In the genomic region with DNA sequence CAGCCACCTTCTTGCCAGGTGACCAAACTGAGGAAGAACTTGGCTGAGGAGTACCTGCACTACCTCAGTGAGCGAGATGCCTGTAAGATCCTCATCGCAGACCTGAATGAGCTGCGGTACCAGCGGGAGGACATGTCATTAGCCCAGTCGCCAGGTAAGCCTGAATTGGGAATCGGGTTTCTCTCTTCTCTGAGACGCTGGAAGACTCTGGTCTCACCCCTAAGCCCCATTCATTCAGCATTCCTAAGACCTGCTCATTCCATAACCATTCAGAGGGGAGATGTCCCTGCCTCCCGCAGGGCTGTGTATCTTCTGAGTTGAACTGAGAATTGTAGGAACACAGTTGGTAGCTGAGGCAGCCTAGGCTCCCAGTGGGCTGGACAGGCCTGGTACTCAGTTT, we compare ENCODE assay signal across 18 cellular contexts. TPM values are rescaled to one million over a fixed set of nuclear protein-coding genes. Genes with fewer than 3 reads are reported as not detected.
DNase-seq lines count a peak whose midpoint lies in the region; ATAC-seq and TF ChIP-seq lines count a peak whose summit lies in the region.
"Had no signal": no experiment of that assay in that cellular context is flagged by ENCODE, and none has a peak within 500 bp of the region (broad histone marks: within the 10 kb centered on the region; RNA-seq: fewer than 3 reads in every experiment).

No MANE protein-coding gene starts in this region.

- WGBS in IMR-90 (ENCODE audit: extremely low coverage in 2 of 2, insufficient read length in 1 of 2), 2 experiments, result 87% methylated on average over 4 of the region's 8 CpGs; no CpG with 5 or more reads in 1 of the 2 experiments
- 85 to 94% methylated on average over 4 to 8 of the region's 8 CpGs for WGBS in endodermal cell (ENCODE audit: insufficient coverage in 1 of 2, insufficient read length in 1 of 2), 2 experiments

- H4K8ac ChIP-seq in IMR-90 (ENCODE audit: low read depth in 2 of 2, low read length in 2 of 2), result no peak overlapping the region

- DNase-seq in IMR-90, result no peak
- peak; percentile 57 for DNase-seq in endodermal cell
- no peak for DNase-seq in stimulated activated effector memory CD8-positive, alpha-beta T cell treated with anti-CD3 and anti-CD28 coated beads, Interleukin-12 subunit alpha, Interleukin-12 subunit beta, amount 100 ng/mL, for 72 hours (ENCODE audit: low spot score in 2 of 2)
- DNase-seq: BE2C; CD4-positive, CD25-positive, alpha-beta regulatory T cell; COR-L47; DMS79; H9; MV-4-11; NCI-H1105 treated with DMSO at 0.1 percent for 48 hours; NCI-H2081; NCI-H446 treated with DMSO at 0.1 percent for 48 hours; NCI-H526 treated with DMSO at 0.1 percent for 48 hours had no signal

- H3K27me3 ChIP-seq in IMR-90 (ENCODE audit: control insufficient read depth, insufficient read depth, low read length), result no peaks in the 10 kb centered on the region
- no peaks in the 10 kb centered on the region for H3K27me3 ChIP-seq in endodermal cell (ENCODE audit: control insufficient read depth, insufficient read depth, low read length, poor library complexity, severe bottlenecking)
- H3K27me3 ChIP-seq: BE2C had no signal

- peak overlapping the region; percentile 45 for H2AK9ac ChIP-seq in IMR-90 (replicated peaks; ENCODE audit: low read depth, low read length, poor library complexity)

- intact Hi-C loops in IMR-90 (cut with micrococcal nuclease), result no loop called here

- ATAC-seq in IMR-90 (ENCODE audit: low read depth) (no peak), GM18867 (IDR thresholded peaks at IDR 0.05; ENCODE audit: unreplicated experiment) (no peak), HG02759 (IDR thresholded peaks at IDR 0.05; ENCODE audit: unreplicated experiment) (no peak)
- no peak for ATAC-seq in stimulated activated effector memory CD8-positive, alpha-beta T cell treated with anti-CD3 and anti-CD28 coated beads, Interleukin-12 subunit alpha, Interleukin-12 subunit beta, amount 100 ng/mL, for 72 hours
- ATAC-seq: Right ventricle myocardium inferior had no signal

- no peaks in the 10 kb centered on the region for H3K27me3 Mint-ChIP-seq in endodermal cell (ENCODE audit: insufficient read depth)

- no peak overlapping the region for H3K4me2 ChIP-seq in IMR-90 (ENCODE audit: low read depth, low read length)

- TF ChIP-seq CTCF in IMR-90 (conservative IDR thresholded peaks at IDR 0.05; ENCODE audit: low read depth, low read length) (no peak), endodermal cell (conservative IDR thresholded peaks at IDR 0.05) (no peak)

- no peak overlapping the region for H3K4ac ChIP-seq in IMR-90 (ENCODE audit: low read depth, low read length)

- no peak overlapping the region for H3K9ac ChIP-seq in IMR-90 (ENCODE audit: low read depth, low read length)
- no peak overlapping the region for H3K9ac ChIP-seq in endodermal cell (ENCODE audit: extremely low read depth, low read length, poor library complexity, severe bottlenecking)

- no peak overlapping the region for H3K56ac ChIP-seq in IMR-90 (ENCODE audit: extremely low read depth, insufficient read depth, low read length)

- POLR2A ChIA-PET in IMR-90 (lab: Charles Lee; ENCODE audit: unreplicated experiment), result no interaction called here

- H3K36me3 Mint-ChIP-seq in endodermal cell (ENCODE audit: low read depth), result peaks cover 12% of the 10 kb centered on the region
- no peaks in the 10 kb centered on the region for H3K36me3 Mint-ChIP-seq in stimulated activated effector memory CD8-positive, alpha-beta T cell treated with anti-CD3 and anti-CD28 coated beads, Interleukin-12 subunit alpha, Interleukin-12 subunit beta, amount 100 ng/mL, for 72 hours

- H4K20me1 ChIP-seq in IMR-90 (ENCODE audit: insufficient read depth, low read length), result no peaks in the 10 kb centered on the region

- H3K4me3 ChIP-seq in IMR-90 (ENCODE audit: insufficient read depth, low read depth, low read length) (no peak overlapping the region), endodermal cell (ENCODE audit: low read length) (no peak overlapping the region)

- H3K27ac Mint-ChIP-seq in endodermal cell, result peak overlapping the region; percentile 42
- H3K27ac Mint-ChIP-seq in stimulated activated effector memory CD8-positive, alpha-beta T cell treated with anti-CD3 and anti-CD28 coated beads, Interleukin-12 subunit alpha, Interleukin-12 subunit beta, amount 100 ng/mL, for 72 hours, result peak overlapping the region; percentile 32

- H3K4me1 Mint-ChIP-seq in endodermal cell, result peaks cover 4% of the 10 kb centered on the region
- H3K4me1 Mint-ChIP-seq in stimulated activated effector memory CD8-positive, alpha-beta T cell treated with anti-CD3 and anti-CD28 coated beads, Interleukin-12 subunit alpha, Interleukin-12 subunit beta, amount 100 ng/mL, for 72 hours, result no peaks in the 10 kb centered on the region
- H3K4me1 Mint-ChIP-seq: CD4-positive, CD25-positive, alpha-beta regulatory T cell had no signal

- no peak for TF ChIP-seq RAD21 in IMR-90 (IDR thresholded peaks at IDR 0.05; ENCODE audit: low read length)

- H2AFZ ChIP-seq in IMR-90 (replicated peaks; ENCODE audit: low read length, poor library complexity), result no peak overlapping the region

- H4K5ac ChIP-seq in IMR-90 (ENCODE audit: low read depth, low read length), result no peak overlapping the region

- no peak overlapping the region for H2AK5ac ChIP-seq in IMR-90 (ENCODE audit: low read depth, low read length)

- H3K27ac ChIP-seq in IMR-90 (ENCODE audit: insufficient read depth, low read length) (no peak overlapping the region), endodermal cell (ENCODE audit: low read depth, low read length) (no peak overlapping the region)
- H3K27ac ChIP-seq: HL-60 had no signal

- no peak overlapping the region for H3K4me3 Mint-ChIP-seq in endodermal cell
- no peak overlapping the region for H3K4me3 Mint-ChIP-seq in stimulated activated effector memory CD8-positive, alpha-beta T cell treated with anti-CD3 and anti-CD28 coated beads, Interleukin-12 subunit alpha, Interleukin-12 subunit beta, amount 100 ng/mL, for 72 hours
- H3K4me3 Mint-ChIP-seq: CD4-positive, CD25-positive, alpha-beta regulatory T cell; H9 had no signal

- no peak for TF ChIP-seq POLR2A in IMR-90 (IDR thresholded peaks at IDR 0.05; ENCODE audit: low read depth, low read length)

- H4K91ac ChIP-seq in IMR-90 (ENCODE audit: insufficient read depth, low read depth, low read length), result no peak overlapping the region

- BruUV-seq in IMR-90 (replicated peaks; lab: Mats Ljungman, UMichigan), result no TSS peak

- H3K9me3 ChIP-seq in IMR-90 (ENCODE audit: control insufficient read depth, insufficient read depth, low read length) (no peaks in the 10 kb centered on the region), endodermal cell (ENCODE audit: control insufficient read depth, low read length) (no peaks in the 10 kb centered on the region)
- H3K9me3 ChIP-seq: BE2C had no signal

- CTCF ChIA-PET in IMR-90 (lab: Yijun Ruan, JAX), result no interaction called here

- no peak overlapping the region for H2BK15ac ChIP-seq in IMR-90 (ENCODE audit: low read depth, low read length)

- H2BK5ac ChIP-seq in IMR-90 (ENCODE audit: low read depth, low read length, poor library complexity, severe bottlenecking), result no peak overlapping the region

- H3K9me1 ChIP-seq in IMR-90 (ENCODE audit: insufficient read depth, low read length), result no peaks in the 10 kb centered on the region; the same call in 1 of the 2 replicates

- in situ Hi-C loops in IMR-90 (cut with MboI; ENCODE audit: low sequenced_read_pairs), result no loop called here

- H3K14ac ChIP-seq in IMR-90 (replicated peaks; ENCODE audit: low read depth, low read length), result no peak overlapping the region

- H3K9me3 Mint-ChIP-seq in endodermal cell, result no peaks in the 10 kb centered on the region
- H3K9me3 Mint-ChIP-seq in stimulated activated effector memory CD8-positive, alpha-beta T cell treated with anti-CD3 and anti-CD28 coated beads, Interleukin-12 subunit alpha, Interleukin-12 subunit beta, amount 100 ng/mL, for 72 hours, result no peaks in the 10 kb centered on the region
- H3K9me3 Mint-ChIP-seq: CD4-positive, CD25-positive, alpha-beta regulatory T cell; H9 had no signal

- H3K36me3 ChIP-seq in IMR-90 (ENCODE audit: control insufficient read depth, insufficient read depth, low read length) (peaks cover 35% of the 10 kb centered on the region), endodermal cell (ENCODE audit: control insufficient read depth, insufficient read depth, low read length) (peaks cover 24% of the 10 kb centered on the region)

- H3K23ac ChIP-seq in IMR-90 (ENCODE audit: low read depth, low read length), result no peak overlapping the region

- H3K79me1 ChIP-seq in IMR-90 (ENCODE audit: low read depth in 1 of 2, low read length in 2 of 2), result no peaks in the 10 kb centered on the region

- H2BK20ac ChIP-seq in IMR-90 (ENCODE audit: low read depth, low read length), result no peak overlapping the region

- no peak overlapping the region for H3K18ac ChIP-seq in IMR-90 (ENCODE audit: low read depth, low read length)

- no peak overlapping the region for H2BK120ac ChIP-seq in IMR-90 (ENCODE audit: low read depth, low read length)

- dilution Hi-C loops in IMR-90 (cut with HindIII; ENCODE audit: low sequenced_read_pairs, unreplicated experiment), result no loop called here

- H3K4me1 ChIP-seq in IMR-90 (ENCODE audit: control insufficient read depth, insufficient read depth, low read length), result no peaks in the 10 kb centered on the region
- H3K4me1 ChIP-seq in endodermal cell (ENCODE audit: control insufficient read depth, insufficient read depth, low read length), result no peaks in the 10 kb centered on the region
- H3K4me1 ChIP-seq: BE2C had no signal

RNA-seq across cellular contexts. Expression of a gene that starts 17.0 kb away (rescaled TPM):
- total RNA-seq in IMR-90 (2012; rRNA removed), result 13.3 and 13.9 TPM in 2 replicates
- polyA plus RNA-seq in IMR-90 (2012; rRNA removed), result 14.5 and 16.7 TPM in 2 replicates
- polyA plus RNA-seq in IMR-90 (2012; cell fraction: cytosol; rRNA removed), result 23.5 and 29.1 TPM in 2 replicates
- polyA plus RNA-seq in IMR-90 (2012; cell fraction: nucleus; rRNA removed; ENCODE audit: low replicate concordance), result 7.1 and 11.0 TPM in 2 replicates
- 10 to 100 TPM; 28.0 to 32.9 TPM for total RNA-seq in endodermal cell
- 28.7 TPM for polyA plus RNA-seq in endodermal cell (2013, experiment 1 of 2)
- polyA plus RNA-seq in endodermal cell (2013, experiment 2 of 2), result 26.0 TPM

RNA-seq across cellular contexts. Expression of a gene that starts 18.4 kb away (rescaled TPM):
- total RNA-seq in IMR-90 (2012; rRNA removed) (0.56 and 0.72 TPM in 2 replicates), endodermal cell (1 to 10 TPM; 2.8 to 3.2 TPM)
- polyA plus RNA-seq in IMR-90 (2012; rRNA removed), result 1.4 and 1.6 TPM in 2 replicates
- 0.24 and 0.47 TPM in 2 replicates for polyA plus RNA-seq in IMR-90 (2012; cell fraction: cytosol; rRNA removed)
- polyA plus RNA-seq in IMR-90 (2012; cell fraction: nucleus; rRNA removed; ENCODE audit: low replicate concordance), result 16.6 and 18.9 TPM in 2 replicates
- polyA plus RNA-seq in endodermal cell (2013, experiment 1 of 2), result 3.1 TPM
- 1.7 TPM for polyA plus RNA-seq in endodermal cell (2013, experiment 2 of 2)
- total RNA-seq: HT-29 had no signal
- polyA plus RNA-seq: CD4-positive, CD25-positive, alpha-beta regulatory T cell had no signal

RNA-seq across cellular contexts. Expression of a gene that starts 18.8 kb away (rescaled TPM):
- 2.2 and 2.7 TPM in 2 replicates for total RNA-seq in IMR-90 (2012; rRNA removed)
- 12.1 and 13.0 TPM in 2 replicates for polyA plus RNA-seq in IMR-90 (2012; rRNA removed)
- polyA plus RNA-seq in IMR-90 (2012; cell fraction: cytosol; rRNA removed), result 5.8 and 7.9 TPM in 2 replicates
- 37.6 and 40.5 TPM in 2 replicates for polyA plus RNA-seq in IMR-90 (2012; cell fraction: nucleus; rRNA removed; ENCODE audit: low replicate concordance)
- 10 to 100 TPM; 19.2 to 22.5 TPM for total RNA-seq in endodermal cell
- 16.3 TPM for polyA plus RNA-seq in endodermal cell (2013, experiment 1 of 2)
- polyA plus RNA-seq in endodermal cell (2013, experiment 2 of 2), result 14.2 TPM

RNA-seq across cellular contexts. Expression of a gene that starts 21.6 kb away (rescaled TPM):
- 42.7 and 55.0 TPM in 2 replicates for total RNA-seq in IMR-90 (2012; rRNA removed)
- 361 and 399 TPM in 2 replicates for polyA plus RNA-seq in IMR-90 (2012; rRNA removed)
- polyA plus RNA-seq in IMR-90 (2012; cell fraction: cytosol; rRNA removed), result 92.1 and 120 TPM in 2 replicates
- 102 and 127 TPM in 2 replicates for polyA plus RNA-seq in IMR-90 (2012; cell fraction: nucleus; rRNA removed; ENCODE audit: low replicate concordance)
- 100 to 1,000 TPM; 201 to 218 TPM for total RNA-seq in endodermal cell
- 236 TPM for polyA plus RNA-seq in endodermal cell (2013, experiment 1 of 2)
- 236 TPM for polyA plus RNA-seq in endodermal cell (2013, experiment 2 of 2)

RNA-seq across cellular contexts. Expression of a gene that starts 22.4 kb away (rescaled TPM):
- total RNA-seq in IMR-90 (2012; rRNA removed), result 33.3 TPM in 2 replicates
- polyA plus RNA-seq in IMR-90 (2012; rRNA removed), result 83.1 and 86.4 TPM in 2 replicates
- polyA plus RNA-seq in IMR-90 (2012; cell fraction: cytosol; rRNA removed), result 42.5 and 48.8 TPM in 2 replicates
- 500 and 808 TPM in 2 replicates for polyA plus RNA-seq in IMR-90 (2012; cell fraction: nucleus; rRNA removed; ENCODE audit: low replicate concordance)
- 10 to 100 TPM; 43.7 to 57.2 TPM for total RNA-seq in endodermal cell
- 59.9 TPM for polyA plus RNA-seq in endodermal cell (2013, experiment 1 of 2)
- 48.1 TPM for polyA plus RNA-seq in endodermal cell (2013, experiment 2 of 2)
